34 cellular contexts compared by ENCODE assay signal in genomic region chrX:3465017-3465416, GRCh38.
"Had no signal": no experiment of that assay in that cellular context is flagged by ENCODE, and none has a peak within 500 bp of the region (broad histone marks: within the 10 kb centered on the region; RNA-seq: fewer than 3 reads in every experiment).

No MANE protein-coding gene starts in this region.

- DNase-seq: Karpas-422, Kasumi-1, MG63, MM.1S, MV-4-11, NCI-H1048, NCI-H1092, NCI-H1092 treated with DMSO at 0.1 percent for 48 hours, NCI-H1105, NCI-H1105 treated with DMSO at 0.1 percent for 48 hours, NCI-H1417, NCI-H1417 treated with DMSO at 0.1 percent for 48 hours, NCI-H1436, NCI-H1436 treated with DMSO at 0.1 percent for 48 hours, NCI-H146, NCI-H1694, NCI-H1694 treated with DMSO at 0.1 percent for 48 hours, NCI-H187, NCI-H187 treated with DMSO at 0.1 percent for 48 hours, NCI-H1930, NCI-H2029, NCI-H2029 treated with DMSO at 0.1 percent for 48 hours, NCI-H2081, NCI-H2081 treated with DMSO at 0.1 percent for 48 hours, NCI-H2107, NCI-H2171, NCI-H2171 treated with DMSO at 0.1 percent for 48 hours, NCI-H2227 treated with DMSO at 0.1 percent for 48 hours, NCI-H226, NCI-H345, NCI-H446, NCI-H446 treated with DMSO at 0.1 percent for 48 hours, NCI-H510A, NCI-H510A treated with DMSO at 0.1 percent for 48 hours had no signal
